Comparison of ENCODE assay signal across 20 cellular contexts in genomic region chr12:106101798-106102197, GRCh38. TPM values are rescaled to one million over a fixed set of nuclear protein-coding genes. Genes with fewer than 3 reads are reported as not detected.
DNase-seq lines count a peak whose midpoint lies in the region; ATAC-seq, FAIRE-seq and TF ChIP-seq lines count a peak whose summit lies in the region.
"Had no signal": no experiment of that assay in that cellular context is flagged by ENCODE, and none has a peak within 500 bp of the region (broad histone marks: within the 10 kb centered on the region; RNA-seq: fewer than 3 reads in every experiment).

No MANE protein-coding gene starts in this region.

- no peaks in the 10 kb centered on the region for H3K27me3 Mint-ChIP-seq in GM23338 (ENCODE audit: insufficient read depth, low read depth, poor library complexity)
- no peaks in the 10 kb centered on the region for H3K27me3 Mint-ChIP-seq in astrocyte (ENCODE audit: low read depth, unreplicated experiment)
- H3K27me3 Mint-ChIP-seq: activated naive CD4-positive, alpha-beta T cell treated with anti-CD3 and anti-CD28 coated beads, Interleukin-2, amount 10 ng/mL, durations not matched to agents 7 days and 5 days had no signal

- peak overlapping the region; percentile 88; the same call in 1 of the 2 replicates for H3K27ac Mint-ChIP-seq in GM23338
- peak overlapping the region; percentile 80 for H3K27ac Mint-ChIP-seq in astrocyte (ENCODE audit: unreplicated experiment)
- H3K27ac Mint-ChIP-seq: activated B cell treated with CpG ODN at 0.5 μM for 24 hours; activated naive CD4-positive, alpha-beta T cell treated with anti-CD3 and anti-CD28 coated beads, Interleukin-2, amount 10 ng/mL, durations not matched to agents 7 days and 5 days; activated T-helper 1 cell treated with anti-CD3 and anti-CD28 coated beads, Interleukin-12 subunit alpha, Interleukin-12 subunit beta, Interleukin-2, Interleukin-4 antibody, amounts not matched to agents 30 ng/mL and 10 ng/mL and 1 ng/mL, durations not matched to agents 14 hours and 24 hours and 36 hours; CD4-positive, alpha-beta T cell had no signal

- ATAC-seq in GM23338 (no peak), heart left ventricle (peak in 2 of 4 donors; percentile 17 to 57), HG03135 (IDR thresholded peaks at IDR 0.05; ENCODE audit: unreplicated experiment) (no peak)
- ATAC-seq: stimulated activated naive CD8-positive, alpha-beta T cell treated with anti-CD3 and anti-CD28 coated beads, Interleukin-15, Interleukin-2, amounts not matched to agents 100 U/mL and 50 U/mL, for 24 hours had no signal

- H3K9me3 ChIP-seq in astrocyte (ENCODE audit: insufficient read depth, low read depth, low read length), result no peaks in the 10 kb centered on the region
- H3K9me3 ChIP-seq in heart left ventricle, result no peaks in the 10 kb centered on the region
- peaks cover 0 to 3% of the 10 kb centered on the region in 2 donors for H3K9me3 ChIP-seq in neuronal stem cell (replicated peaks in 1 of 2; ENCODE audit: control insufficient read depth in 2 of 2, insufficient read depth in 1 of 2, low read depth in 1 of 2, low read length in 2 of 2)
- H3K9me3 ChIP-seq: prostate gland, transverse colon had no signal

- H3K79me2 ChIP-seq in GM23338 (replicated peaks; ENCODE audit: insufficient read depth), result peaks cover 59% of the 10 kb centered on the region
- peaks cover 47% of the 10 kb centered on the region for H3K79me2 ChIP-seq in astrocyte (ENCODE audit: insufficient read depth, low read length)

- H2BK12ac ChIP-seq in neuronal stem cell (ENCODE audit: low read length), result no peak overlapping the region

- H3K27me3 ChIP-seq in GM23338 (ENCODE audit: insufficient read depth), result no peaks in the 10 kb centered on the region
- no peaks in the 10 kb centered on the region for H3K27me3 ChIP-seq in astrocyte (ENCODE audit: insufficient read depth, low read length)
- no peaks in the 10 kb centered on the region for H3K27me3 ChIP-seq in heart left ventricle
- no peaks in the 10 kb centered on the region for H3K27me3 ChIP-seq in neuronal stem cell (ENCODE audit: control insufficient read depth in 3 of 3, insufficient read depth in 3 of 3, low read depth in 1 of 3, low read length in 3 of 3)
- H3K27me3 ChIP-seq: transverse colon had no signal

- no peaks in the 10 kb centered on the region for H4K20me1 ChIP-seq in GM23338 (replicated peaks; ENCODE audit: insufficient read depth)
- peaks cover 28% of the 10 kb centered on the region for H4K20me1 ChIP-seq in astrocyte (ENCODE audit: insufficient read depth, low read length)

- H3K36me3 ChIP-seq in GM23338 (ENCODE audit: insufficient read depth) (no peaks in the 10 kb centered on the region), astrocyte (ENCODE audit: insufficient read depth, low read length) (peaks cover 11% of the 10 kb centered on the region), heart left ventricle (peaks cover 0 to 47% (median 9%) of the 10 kb centered on the region in 9 donors), neuronal stem cell (replicated peaks in 1 of 2; ENCODE audit: control insufficient read depth in 2 of 2, insufficient read depth in 2 of 2, low read length in 2 of 2) (peaks cover 3 to 85% of the 10 kb centered on the region in 2 donors)
- H3K36me3 ChIP-seq: prostate gland, transverse colon had no signal

- no peak overlapping the region for H2BK5ac ChIP-seq in neuronal stem cell (ENCODE audit: low read length)

- no peak overlapping the region for H3K4me3 Mint-ChIP-seq in GM23338
- no peak overlapping the region for H3K4me3 Mint-ChIP-seq in astrocyte (ENCODE audit: unreplicated experiment)
- H3K4me3 Mint-ChIP-seq: activated B cell treated with CpG ODN at 0.5 μM for 24 hours; activated naive CD4-positive, alpha-beta T cell treated with anti-CD3 and anti-CD28 coated beads, Interleukin-2, amount 10 ng/mL, durations not matched to agents 7 days and 5 days; activated T-helper 1 cell treated with anti-CD3 and anti-CD28 coated beads, Interleukin-12 subunit alpha, Interleukin-12 subunit beta, Interleukin-2, Interleukin-4 antibody, amounts not matched to agents 30 ng/mL and 10 ng/mL and 1 ng/mL, durations not matched to agents 14 hours and 24 hours and 36 hours; CD4-positive, alpha-beta T cell had no signal

- TF ChIP-seq POLR2A in heart left ventricle (IDR thresholded peaks at IDR 0.05), result no peak

- no peak overlapping the region for H3K4ac ChIP-seq in neuronal stem cell (ENCODE audit: low read length)

- FAIRE-seq in astrocyte (lab: Jason Lieb, UNC), result no peak
- FAIRE-seq: A204.1 had no signal

- intact Hi-C loops in heart left ventricle (cut with DNase I), result no loop called here

- H3K4me2 ChIP-seq in GM23338 (no peak overlapping the region), astrocyte (ENCODE audit: low read length) (no peak overlapping the region), neuronal stem cell (ENCODE audit: insufficient read depth, low read length, poor library complexity, severe bottlenecking) (no peak overlapping the region)

- H3K4me3 ChIP-seq in GM23338 (no peak overlapping the region), astrocyte (ENCODE audit: insufficient read depth, low read depth, low read length) (no peak overlapping the region), heart left ventricle (no peak overlapping the region), neuronal stem cell (ENCODE audit: low read length in 2 of 2) (no peak overlapping the region)
- H3K4me3 ChIP-seq: prostate gland, transverse colon had no signal

- no peak overlapping the region for H2AK5ac ChIP-seq in neuronal stem cell (ENCODE audit: low read depth, low read length)

- no peak overlapping the region for H2AFZ ChIP-seq in GM23338
- H2AFZ ChIP-seq in astrocyte (ENCODE audit: low read depth, low read length), result no peak overlapping the region
- no peak overlapping the region for H2AFZ ChIP-seq in neuronal stem cell (ENCODE audit: low read length)

- H3K4me1 Mint-ChIP-seq in GM23338 (peaks cover 44% of the 10 kb centered on the region), astrocyte (ENCODE audit: low read depth, unreplicated experiment) (peaks cover 50% of the 10 kb centered on the region)
- H3K4me1 Mint-ChIP-seq: activated B cell treated with CpG ODN at 0.5 μM for 24 hours; activated naive CD4-positive, alpha-beta T cell treated with anti-CD3 and anti-CD28 coated beads, Interleukin-2, amount 10 ng/mL, durations not matched to agents 7 days and 5 days had no signal

- H4K91ac ChIP-seq in neuronal stem cell (ENCODE audit: low read depth, low read length, poor library complexity), result no peak overlapping the region

- no peak overlapping the region for H2BK15ac ChIP-seq in neuronal stem cell (ENCODE audit: low read length)

- no peak overlapping the region for H3K14ac ChIP-seq in neuronal stem cell (ENCODE audit: low read length)

- H3K9ac ChIP-seq in astrocyte (ENCODE audit: low read length) (no peak overlapping the region), neuronal stem cell (ENCODE audit: low read depth, low read length, poor library complexity) (no peak overlapping the region)

- H3K79me1 ChIP-seq in neuronal stem cell (ENCODE audit: low read depth, low read length), result no peaks in the 10 kb centered on the region

- H3K27ac ChIP-seq in GM23338 (ENCODE audit: low read depth) (no peak overlapping the region), astrocyte (ENCODE audit: low read depth, low read length) (no peak overlapping the region), heart left ventricle (peak overlapping the region in 7 of 12 donors; percentile 5 to 99 (median 82)), neuronal stem cell (replicated peaks; ENCODE audit: low read length) (peak overlapping the region; percentile 9), substantia nigra (ENCODE audit: low read depth, low read length, poor library complexity, severe bottlenecking) (no peak overlapping the region)
- H3K27ac ChIP-seq: prostate gland, transverse colon had no signal

- H3K36me3 Mint-ChIP-seq in GM23338 (ENCODE audit: low read depth) (peaks cover 37% of the 10 kb centered on the region; the same call in 2 of the 3 replicates), astrocyte (ENCODE audit: low read depth, unreplicated experiment) (peaks cover 58% of the 10 kb centered on the region)
- H3K36me3 Mint-ChIP-seq: activated naive CD4-positive, alpha-beta T cell treated with anti-CD3 and anti-CD28 coated beads, Interleukin-2, amount 10 ng/mL, durations not matched to agents 7 days and 5 days had no signal

- 26 to 29% (median 27%) methylated on average over 4 of the region's 4 CpGs for WGBS in heart left ventricle, 4 donors
- WGBS in neuronal stem cell (ENCODE audit: extremely low coverage in 2 of 2, insufficient read length in 2 of 2, insufficient replicate concordance in 1 of 2), 2 donors, result no CpG with 5 or more reads among the region's 4 CpGs

- DNase-seq in GM23338 (ENCODE audit: low spot score) (no peak), astrocyte (ENCODE audit: low read depth) (no peak), heart left ventricle (no peak), neuronal stem cell (ENCODE audit: low spot score) (no peak), substantia nigra (lab: John Stamatoyannopoulos, UW) (no peak), NCI-H1694 treated with DMSO at 0.1 percent for 48 hours (lab: John Stamatoyannopoulos, UW) (no peak), COR-L47 (lab: John Stamatoyannopoulos, UW) (no peak)
- DNase-seq: activated B cell treated with CpG ODN at 0.5 μM for 24 hours; activated naive CD4-positive, alpha-beta T cell treated with anti-CD3 and anti-CD28 coated beads, Interleukin-2, amount 10 ng/mL, durations not matched to agents 7 days and 5 days; amniotic stem cell; CD4-positive, alpha-beta T cell; central memory CD4-positive, alpha-beta T cell; NCI-H524; stimulated activated naive CD8-positive, alpha-beta T cell treated with anti-CD3 and anti-CD28 coated beads, Interleukin-15, Interleukin-2, amounts not matched to agents 100 U/mL and 50 U/mL, for 24 hours; T1000; transverse colon had no signal

- TF ChIP-seq CTCF in GM23338 (conservative IDR thresholded peaks at IDR 0.05; ENCODE audit: low read depth in 2 of 2) (no peak), astrocyte (IDR thresholded peaks at IDR 0.05; ENCODE audit: insufficient read depth, low read depth, low read length) (no peak), heart left ventricle (IDR thresholded peaks at IDR 0.05) (no peak)

- no peak overlapping the region for H4K8ac ChIP-seq in neuronal stem cell (ENCODE audit: low read depth, low read length)

- H3K9me2 ChIP-seq in GM23338 (ENCODE audit: insufficient read depth), result 0 out of 2 replicates have a peak, but pooled peaks cover 4% of the 10 kb centered on the region

- H2BK120ac ChIP-seq in neuronal stem cell (ENCODE audit: low read depth, low read length), result no peak overlapping the region

- peak overlapping the region; percentile 2 for H3K18ac ChIP-seq in neuronal stem cell (ENCODE audit: low read length)

- H3K9me3 Mint-ChIP-seq in GM23338, result no peaks in the 10 kb centered on the region; the same call in 2 of the 3 replicates
- H3K9me3 Mint-ChIP-seq in astrocyte (ENCODE audit: unreplicated experiment), result no peaks in the 10 kb centered on the region
- H3K9me3 Mint-ChIP-seq: activated B cell treated with CpG ODN at 0.5 μM for 24 hours; activated naive CD4-positive, alpha-beta T cell treated with anti-CD3 and anti-CD28 coated beads, Interleukin-2, amount 10 ng/mL, durations not matched to agents 7 days and 5 days; activated T-helper 1 cell treated with anti-CD3 and anti-CD28 coated beads, Interleukin-12 subunit alpha, Interleukin-12 subunit beta, Interleukin-2, Interleukin-4 antibody, amounts not matched to agents 30 ng/mL and 10 ng/mL and 1 ng/mL, durations not matched to agents 14 hours and 24 hours and 36 hours; CD4-positive, alpha-beta T cell had no signal

- peaks cover 37% of the 10 kb centered on the region for H3K4me1 ChIP-seq in GM23338 (ENCODE audit: insufficient read depth)
- H3K4me1 ChIP-seq in astrocyte (ENCODE audit: insufficient read depth, low read length), result peaks cover 14% of the 10 kb centered on the region
- peaks cover 3 to 94% (median 62%) of the 10 kb centered on the region in 12 donors for H3K4me1 ChIP-seq in heart left ventricle
- H3K4me1 ChIP-seq in neuronal stem cell (ENCODE audit: control insufficient read depth in 2 of 2, insufficient read depth in 1 of 2, low read depth in 1 of 2, low read length in 2 of 2), result peaks cover 32 to 33% of the 10 kb centered on the region in 2 donors

- no peak overlapping the region for H3K23ac ChIP-seq in neuronal stem cell (ENCODE audit: low read depth, low read length, poor library complexity)

- no peaks in the 10 kb centered on the region for H3F3A ChIP-seq in GM23338 (replicated peaks; ENCODE audit: low read depth)

RNA-seq across cellular contexts. Expression of gene NUAK1, which starts 37.0 kb away (rescaled TPM):
- total RNA-seq in GM23338 (2014; rRNA removed; shearing (Covaris generic)), result 15.4 and 16.9 TPM in 2 replicates
- 4.7 and 5.4 TPM in 2 replicates for polyA plus RNA-seq in GM23338 (2016; fragmentation: Nextera tagmentation; extraction: Ambion mirVana)
- 94.0 and 96.1 TPM in 2 replicates for total RNA-seq in astrocyte
- total RNA-seq in heart left ventricle, result 10 to 100 TPM; 34.7 to 50.7 (median 39.8) TPM
- 10 to 100 TPM; 10.5 to 21.5 TPM for polyA plus RNA-seq in heart left ventricle
- polyA plus RNA-seq in neuronal stem cell (2013, experiment 1 of 2), result 13.1 TPM
- polyA plus RNA-seq in neuronal stem cell (2013, experiment 2 of 2), result 13.4 TPM
- total RNA-seq: activated B cell treated with CpG ODN at 0.5 μM for 24 hours; activated T-helper 1 cell treated with anti-CD3 and anti-CD28 coated beads, Interleukin-12 subunit alpha, Interleukin-12 subunit beta, Interleukin-2, Interleukin-4 antibody, amounts not matched to agents 30 ng/mL and 10 ng/mL and 1 ng/mL, durations not matched to agents 14 hours and 24 hours and 36 hours had no signal

Comparison
In these comparisons a context has a peak if more than half of its experiments do, and no peak if none do; other contexts are left out.
1. H3K27ac ChIP-seq: peak in heart left ventricle (7 of 12) and neuronal stem cell (single experiment); none in GM23338 (single experiment), astrocyte (single experiment) and substantia nigra (single experiment).